22 cellular contexts compared by ENCODE assay signal in genomic region chr22:44608606-44609226, GRCh38.
"Had no signal": no experiment of that assay in that cellular context is flagged by ENCODE, and none has a peak within 500 bp of the region (broad histone marks: within the 10 kb centered on the region; RNA-seq: fewer than 3 reads in every experiment).

No MANE protein-coding gene starts in this region.

- H3K4me1 Mint-ChIP-seq: stimulated activated memory B cell treated with anti-CD40 and anti-IgM and Interleukin-4, amounts not matched to agents 10 μg/mL and 1 μg/mL and 100 μg/mL, for 72 hours had no signal

- H3K4me3 Mint-ChIP-seq: dendritic cell treated with granulocyte-macrophage colony-stimulating factor and Interleukin-4, amounts not matched to agents 40 ng/mL and 50 ng/mL, for 4 days; nephron progenitor cell; stimulated activated memory B cell treated with anti-CD40 and anti-IgM and Interleukin-4, amounts not matched to agents 10 μg/mL and 1 μg/mL and 100 μg/mL, for 72 hours; stimulated activated naive CD8-positive, alpha-beta T cell treated with anti-CD3 and anti-CD28 coated beads, Interleukin-15, Interleukin-2, amounts not matched to agents 100 ng/mL and 50 ng/mL, for 24 hours had no signal

- ATAC-seq: psoas muscle; sciatic nerve; stimulated activated memory B cell treated with anti-CD40 and anti-IgM and Interleukin-4, amounts not matched to agents 10 μg/mL and 1 μg/mL and 100 μg/mL, for 72 hours had no signal

- DNase-seq: cerebellar nuclear complex; erythroblast; foreskin melanocyte; head of caudate nucleus; hippocampal formation; left ventricle myocardium inferior; mesenchymal stem cell; midbrain; nephron progenitor cell; retina; spleen; stimulated activated CD4-positive, alpha-beta T cell treated with anti-CD3 and anti-CD28 coated beads, Interleukin-15, amount 100 ng/mL, for 24 hours; stimulated activated CD4-positive, alpha-beta T cell treated with anti-CD3 and anti-CD28 coated beads, Interleukin-1b, Interleukin-23, amount 100 ng/mL, for 48 hours; stimulated activated CD4-positive, alpha-beta T cell treated with anti-CD3 and anti-CD28 coated beads, Interleukin-4, amount 100 ng/mL, for 24 hours; tibial artery had no signal

- H3K27ac ChIP-seq: left ventricle myocardium inferior, neutrophil, psoas muscle, spleen, tibial artery had no signal

- H3K4me1 ChIP-seq: left ventricle myocardium inferior, psoas muscle, tibial artery had no signal

- H3K27ac Mint-ChIP-seq: dendritic cell treated with granulocyte-macrophage colony-stimulating factor and Interleukin-4, amounts not matched to agents 40 ng/mL and 50 ng/mL, for 4 days; nephron progenitor cell; stimulated activated memory B cell treated with anti-CD40 and anti-IgM and Interleukin-4, amounts not matched to agents 10 μg/mL and 1 μg/mL and 100 μg/mL, for 72 hours; stimulated activated naive CD8-positive, alpha-beta T cell treated with anti-CD3 and anti-CD28 coated beads, Interleukin-15, Interleukin-2, amounts not matched to agents 100 ng/mL and 50 ng/mL, for 24 hours had no signal

- H3K36me3 ChIP-seq: left ventricle myocardium inferior, neutrophil, spleen, tibial artery had no signal

- H3K36me3 Mint-ChIP-seq: stimulated activated memory B cell treated with anti-CD40 and anti-IgM and Interleukin-4, amounts not matched to agents 10 μg/mL and 1 μg/mL and 100 μg/mL, for 72 hours had no signal

- H3K4me3 ChIP-seq: left ventricle myocardium inferior, lung, psoas muscle, spleen, tibial artery had no signal

- H3K9me3 ChIP-seq: neutrophil had no signal
